21 cellular contexts compared by ENCODE assay signal in genomic region chr9:76916231-76916630, GRCh38.
"Had no signal": no experiment of that assay in that cellular context is flagged by ENCODE, and none has a peak within 500 bp of the region (broad histone marks: within the 10 kb centered on the region; RNA-seq: fewer than 3 reads in every experiment).

No MANE protein-coding gene starts in this region.

- DNase-seq: activated CD4-positive, alpha-beta T cell treated with anti-CD3 and anti-CD28 coated beads, Interleukin-2, amount 10 ng/mL, durations not matched to agents 7 days and 5 days; activated CD4-positive, CD25-positive, alpha-beta regulatory T cell treated with anti-CD3 and anti-CD28 coated beads, Interleukin-2, amount 50 U/mL, for 72 hours; activated CD8-positive, alpha-beta T cell treated with anti-CD3 and anti-CD28 coated beads, Interleukin-2, amount 10 ng/mL, durations not matched to agents 7 days and 5 days; activated T-cell treated with anti-CD3 and anti-CD28 coated beads, Interleukin-2, amount 50 U/mL, for 1 hour; aorta; brain microvascular endothelial cell; caudate nucleus; effector CD4-positive, alpha-beta T cell; erythroblast; foreskin keratinocyte; left lung; naive thymus-derived CD4-positive, alpha-beta T cell; posterior cingulate gyrus; right lobe of liver; stimulated activated CD4-positive, alpha-beta T cell treated with anti-CD3 and anti-CD28 coated beads, Interleukin-1b, Interleukin-23, amount 100 ng/mL, for 48 hours; WERI-Rb-1 had no signal

- ATAC-seq: activated CD8-positive, alpha-beta T cell treated with anti-CD3 and anti-CD28 coated beads, Interleukin-2, amount 10 ng/mL, durations not matched to agents 7 days and 5 days; activated naive CD4-positive, alpha-beta T cell treated with anti-CD3 and anti-CD28 coated beads, Interleukin-2, amount 50 U/mL, for 72 hours; activated T-helper 17 cell treated with anti-CD3 and anti-CD28 coated beads, Interleukin-2, amount 50 U/mL, for 72 hours; foreskin keratinocyte; left lung; naive thymus-derived CD4-positive, alpha-beta T cell; right lobe of liver had no signal

- H3K9me3 ChIP-seq: left lung, right lobe of liver, tibial nerve had no signal

- H3K4me1 ChIP-seq: left lung, right lobe of liver, tibial nerve had no signal

- H3K27me3 ChIP-seq: brain microvascular endothelial cell, right lobe of liver had no signal

- H3K4me3 ChIP-seq: left lung, lung, right lobe of liver, skin epidermis, tibial nerve had no signal

- H3K36me3 ChIP-seq: brain microvascular endothelial cell, left lung, right lobe of liver, tibial nerve, WERI-Rb-1 had no signal

- H3K27ac ChIP-seq: brain microvascular endothelial cell, foreskin keratinocyte, left lung, right lobe of liver, tibial nerve, WERI-Rb-1 had no signal
